Comparison of ENCODE assay signal across 17 cellular contexts in the genomic region with DNA sequence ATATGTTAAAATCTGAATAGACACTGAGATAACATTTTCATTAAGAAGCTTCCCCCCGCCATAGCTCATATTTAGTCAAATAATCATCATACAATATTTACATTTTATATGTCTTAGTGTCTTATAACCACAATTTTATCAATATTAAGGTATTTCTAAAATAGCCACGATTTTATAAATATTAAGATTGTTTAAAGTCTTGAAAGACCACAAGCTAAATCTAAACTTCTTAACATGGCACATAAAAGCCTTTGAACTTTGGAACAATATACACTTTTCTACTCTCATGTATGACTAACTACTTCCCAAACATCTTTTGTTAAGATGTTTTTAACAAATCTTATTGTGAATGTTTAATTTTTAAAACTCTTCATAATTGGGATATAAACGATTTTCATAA.
"Had no signal": no experiment of that assay in that cellular context is flagged by ENCODE, and none has a peak within 500 bp of the region (broad histone marks: within the 10 kb centered on the region; RNA-seq: fewer than 3 reads in every experiment).

No MANE protein-coding gene starts in this region.

- DNase-seq: activated CD4-positive, alpha-beta T cell treated with anti-CD3 and anti-CD28 coated beads, Interleukin-2, amount 50 U/mL, for 4 hours; activated CD8-positive, alpha-beta memory T cell treated with anti-CD3 and anti-CD28 coated beads for 24 hours; activated CD8-positive, alpha-beta memory T cell treated with anti-CD3 and anti-CD28 coated beads, Interleukin-2, amount 50 U/mL, for 4 hours; activated T-cell treated with anti-CD3 and anti-CD28 coated beads, Interleukin-2, amount 50 U/mL, for 24 hours; cortex of kidney; heart right ventricle; immature natural killer cell; left ventricle myocardium inferior; naive thymus-derived CD4-positive, alpha-beta T cell; spleen; stimulated activated CD4-positive, alpha-beta T cell treated with anti-CD3 and anti-CD28 coated beads, Interleukin-4, amount 100 ng/mL, for 4 hours; substantia nigra; thyroid gland; WERI-Rb-1 had no signal

- H3K27ac ChIP-seq: heart right ventricle, left ventricle myocardium inferior, spleen, thyroid gland, WERI-Rb-1 had no signal

- ATAC-seq: activated T-helper 17 cell treated with anti-CD3 and anti-CD28 coated beads, Interleukin-2, amount 50 U/mL, for 72 hours; heart right ventricle; naive thymus-derived CD4-positive, alpha-beta T cell had no signal

- H3K36me3 ChIP-seq: heart right ventricle, left ventricle myocardium inferior, spleen, thyroid gland, WERI-Rb-1 had no signal

- H3K27me3 ChIP-seq: thyroid gland had no signal

- H3K9me3 ChIP-seq: thyroid gland had no signal

- FAIRE-seq: bronchial epithelial cell, TTC549 had no signal

- H3K4me3 ChIP-seq: heart right ventricle, left ventricle myocardium inferior, spleen, thyroid gland had no signal
